Comparison of ENCODE assay signal across 22 cellular contexts in the genomic region with DNA sequence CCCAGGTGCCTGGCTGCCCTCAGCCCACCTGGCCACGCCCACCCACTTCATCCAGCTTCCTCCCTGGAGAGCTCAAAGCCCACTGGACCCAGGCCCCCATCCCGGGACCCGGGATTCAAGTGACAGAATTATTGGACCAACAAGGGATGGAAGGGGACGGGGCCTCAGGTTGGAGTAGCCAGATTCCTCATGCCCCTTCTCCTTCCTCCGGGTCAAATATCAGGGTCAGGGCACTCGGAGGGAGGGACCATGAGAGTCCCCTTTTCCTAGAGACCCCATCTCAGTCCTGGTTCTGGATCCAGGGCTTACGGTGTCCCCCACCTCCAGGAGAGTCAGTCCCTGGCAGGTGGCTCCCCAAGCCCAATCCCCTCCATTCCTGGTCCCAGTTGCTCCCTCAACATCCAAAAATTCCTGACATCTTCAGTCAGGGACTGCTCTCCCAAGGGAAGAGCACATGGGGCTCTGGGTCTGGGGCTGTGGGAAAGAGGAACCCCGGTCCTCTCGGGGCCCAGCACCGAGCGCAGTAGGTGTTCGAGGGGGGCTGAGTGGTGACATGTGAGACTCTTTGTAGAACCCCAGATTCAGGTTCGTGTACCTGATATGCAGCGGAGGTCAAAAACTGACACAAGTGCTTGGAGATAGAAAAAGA. TPM values are rescaled to one million over a fixed set of nuclear protein-coding genes. Genes with fewer than 3 reads are reported as not detected.
"Had no signal": no experiment of that assay in that cellular context is flagged by ENCODE, and none has a peak within 500 bp of the region (broad histone marks: within the 10 kb centered on the region; RNA-seq: fewer than 3 reads in every experiment).

No MANE protein-coding gene starts in this region.

- H3K27me3 ChIP-seq: body of pancreas, colonic mucosa had no signal

- H3K36me3 ChIP-seq: colonic mucosa, prostate gland had no signal

- H3K27me3 Mint-ChIP-seq: activated T-cell treated with anti-CD3 and anti-CD28 coated beads, Interleukin-2, amount 50 U/mL, for 24 hours; T-cell had no signal

- H3K36me3 Mint-ChIP-seq: T-cell, type B pancreatic cell had no signal

- DNase-seq: activated CD4-positive, alpha-beta memory T cell treated with anti-CD3 and anti-CD28 coated beads, Interleukin-2, amount 10 ng/mL, durations not matched to agents 7 days and 5 days; activated naive CD4-positive, alpha-beta T cell treated with anti-CD3 and anti-CD28 coated beads, Interleukin-2, amount 50 U/mL, for 16 hours; activated T-cell treated with anti-CD3 and anti-CD28 coated beads, Interleukin-2, amount 50 U/mL, for 24 hours; body of pancreas; central memory CD4-positive, alpha-beta T cell; colonic mucosa; effector CD4-positive, alpha-beta T cell; foreskin melanocyte; stimulated activated CD4-positive, alpha-beta T cell treated with anti-CD3 and anti-CD28 coated beads, Interleukin-15, amount 100 ng/mL, for 24 hours; stimulated activated CD4-positive, alpha-beta T cell treated with anti-CD3 and anti-CD28 coated beads, Interleukin-4, amount 100 ng/mL, for 24 hours; stimulated activated naive CD8-positive, alpha-beta T cell treated with anti-CD3 and anti-CD28 coated beads, Interleukin-15, Interleukin-2, amounts not matched to agents 100 U/mL and 50 U/mL, for 24 hours; T-cell; T1000 had no signal

- H3K27ac Mint-ChIP-seq: activated CD4-positive, alpha-beta memory T cell treated with anti-CD3 and anti-CD28 coated beads, Interleukin-2, amount 10 ng/mL, durations not matched to agents 7 days and 5 days; activated T-cell treated with anti-CD3 and anti-CD28 coated beads, Interleukin-2, amount 50 U/mL, for 24 hours; T-cell; type B pancreatic cell had no signal

- H3K9me3 Mint-ChIP-seq: activated CD4-positive, alpha-beta memory T cell treated with anti-CD3 and anti-CD28 coated beads, Interleukin-2, amount 10 ng/mL, durations not matched to agents 7 days and 5 days; activated T-cell treated with anti-CD3 and anti-CD28 coated beads, Interleukin-2, amount 50 U/mL, for 24 hours; nephron; T-cell; type B pancreatic cell had no signal

- H3K4me3 ChIP-seq: body of pancreas, colonic mucosa, prostate gland, skin epidermis had no signal

- H3K4me3 Mint-ChIP-seq: activated CD4-positive, alpha-beta memory T cell treated with anti-CD3 and anti-CD28 coated beads, Interleukin-2, amount 10 ng/mL, durations not matched to agents 7 days and 5 days; activated T-cell treated with anti-CD3 and anti-CD28 coated beads, Interleukin-2, amount 50 U/mL, for 24 hours; nephron; T-cell; type B pancreatic cell had no signal

- ATAC-seq: body of pancreas; right cardiac atrium; stimulated activated naive CD8-positive, alpha-beta T cell treated with anti-CD3 and anti-CD28 coated beads, Interleukin-15, Interleukin-2, amounts not matched to agents 100 U/mL and 50 U/mL, for 24 hours; T-cell had no signal

- H3K4me1 ChIP-seq: body of pancreas, colonic mucosa had no signal

- H3K27ac ChIP-seq: body of pancreas, colonic mucosa, prostate gland, skin epidermis had no signal

- H3K9me3 ChIP-seq: body of pancreas, colonic mucosa, prostate gland had no signal

RNA-seq across cellular contexts. Expression of gene IGLL5, which starts 37.7 kb away (rescaled TPM):
- total RNA-seq: activated CD4-positive, alpha-beta memory T cell treated with anti-CD3 and anti-CD28 coated beads, Interleukin-2, amount 10 ng/mL, durations not matched to agents 7 days and 5 days; endothelial cell of umbilical vein; lower leg skin; mesenteric fat pad; osteoblast; prostate gland had no signal
- polyA plus RNA-seq: endothelial cell of umbilical vein, right cardiac atrium had no signal
